ENCODE assay signal across 1 cellular context in the genomic region with DNA sequence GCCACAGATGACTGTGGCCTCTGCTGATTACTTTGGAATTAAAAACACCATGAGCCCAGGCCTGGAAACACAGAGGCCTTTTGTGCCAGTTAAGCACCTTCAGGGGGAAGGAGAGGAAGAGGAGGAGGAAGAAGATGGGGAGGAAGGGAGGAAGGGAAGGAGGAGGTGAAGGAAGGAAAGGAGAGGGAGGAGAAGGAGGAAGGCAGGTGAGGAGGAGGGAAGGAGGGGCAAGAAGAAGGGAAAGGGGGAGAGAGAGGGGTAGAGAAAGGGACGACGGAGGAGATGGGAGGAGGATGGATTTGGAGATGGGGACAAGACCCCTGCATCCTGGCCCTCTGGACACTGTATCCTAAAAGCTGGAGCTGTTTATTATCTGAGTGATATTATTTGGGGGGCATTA.
A peak's percentile ranks its signal among the peaks of the same experiment; 100 is the strongest.
TF ChIP-seq lines count a peak whose summit lies in the region.

No MANE protein-coding gene starts in this region.

TF ChIP-seq in HEK293, 187 proteins besides CTCF, POLR2A, EP300 and RAD21 (continued from another document):
- TF ChIP-seq, protein P1, sequence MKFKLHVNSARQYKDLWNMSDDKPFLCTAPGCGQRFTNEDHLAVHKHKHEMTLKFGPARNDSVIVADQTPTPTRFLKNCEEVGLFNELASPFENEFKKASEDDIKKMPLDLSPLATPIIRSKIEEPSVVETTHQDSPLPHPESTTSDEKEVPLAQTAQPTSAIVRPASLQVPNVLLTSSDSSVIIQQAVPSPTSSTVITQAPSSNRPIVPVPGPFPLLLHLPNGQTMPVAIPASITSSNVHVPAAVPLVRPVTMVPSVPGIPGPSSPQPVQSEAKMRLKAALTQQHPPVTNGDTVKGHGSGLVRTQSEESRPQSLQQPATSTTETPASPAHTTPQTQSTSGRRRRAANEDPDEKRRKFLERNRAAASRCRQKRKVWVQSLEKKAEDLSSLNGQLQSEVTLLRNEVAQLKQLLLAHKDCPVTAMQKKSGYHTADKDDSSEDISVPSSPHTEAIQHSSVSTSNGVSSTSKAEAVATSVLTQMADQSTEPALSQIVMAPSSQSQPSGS (tag by site-specific recombination; IDR thresholded peaks at IDR 0.05; ENCODE audit: low read depth), result no peak
- TF ChIP-seq EGR2 (tag by site-specific recombination; IDR thresholded peaks at IDR 0.05; ENCODE audit: low read depth) (0 out of 2 replicates have a peak, but pooled peaks have one; percentile 19), ZNF473 (tag by site-specific recombination; IDR thresholded peaks at IDR 0.05) (peak; percentile 75; the same call in 1 of the 2 replicates), KLF16 (tag by site-specific recombination; IDR thresholded peaks at IDR 0.05) (no peak)
